Comparison of ENCODE assay signal across 2 cellular contexts in the genomic region with DNA sequence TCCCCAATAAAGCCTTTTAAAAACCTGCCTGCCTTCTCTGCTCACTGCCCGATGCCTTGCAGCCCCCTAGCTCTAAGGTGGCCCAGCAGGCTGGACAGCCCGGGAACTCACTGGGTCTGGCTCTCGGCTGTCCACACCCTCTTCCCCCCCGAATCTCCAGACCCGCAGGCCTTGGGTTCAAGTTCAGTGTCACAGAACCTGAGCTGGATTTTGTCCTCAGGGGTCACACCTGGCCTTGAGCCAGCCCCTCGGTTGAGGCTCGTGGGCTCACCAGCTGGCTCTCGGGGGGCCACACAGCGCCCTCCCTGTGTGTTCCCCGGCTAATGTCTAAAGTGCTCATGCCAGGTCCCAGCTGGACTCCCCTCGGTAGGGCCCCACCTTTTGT.
A peak's percentile ranks its signal among the peaks of the same experiment; 100 is the strongest.
TF ChIP-seq lines count a peak whose summit lies in the region.

No MANE protein-coding gene starts in this region.

TF ChIP-seq in A549, 52 proteins besides CTCF, POLR2A, EP300 and RAD21:
- TF ChIP-seq POLR2AphosphoS2 (conservative IDR thresholded peaks at IDR 0.05; ENCODE audit: low read length) (no peak), CHD2 (IDR thresholded peaks at IDR 0.05; ENCODE audit: low read length, partially characterized antibody) (peak; percentile 4)

TF ChIP-seq in H1, 55 proteins besides CTCF, POLR2A, EP300 and RAD21:
- TF ChIP-seq TEAD4 (IDR thresholded peaks at IDR 0.05; ENCODE audit: low read depth, low read length) (no peak), POLR2AphosphoS5 (IDR thresholded peaks at IDR 0.05; ENCODE audit: low read depth, low read length) (peak; percentile 62; the same call in 1 of the 2 replicates), RFX5 (IDR thresholded peaks at IDR 0.05; ENCODE audit: borderline replicate concordance, low read depth, low read length) (no peak)
